In genomic region chr14:103393687-103394626, GRCh38 we compare ENCODE assay signal across 8 cellular contexts. TPM values are rescaled to one million over a fixed set of nuclear protein-coding genes. Genes with fewer than 3 reads are reported as not detected.
DNase-seq lines count a peak whose midpoint lies in the region; ATAC-seq and TF ChIP-seq lines count a peak whose summit lies in the region.

No MANE protein-coding gene starts in this region.

- no peaks in the 10 kb centered on the region for H3K9me3 Mint-ChIP-seq in chondrocyte (ENCODE audit: low read depth)

- peak; percentile 85 for TF ChIP-seq CTCF in chondrocyte (IDR thresholded peaks at IDR 0.05)

- no peak overlapping the region for H2BK5ac ChIP-seq in mesenchymal stem cell (ENCODE audit: low read depth, low read length, poor library complexity, severe bottlenecking)

- H3K36me3 ChIP-seq in mesenchymal stem cell (ENCODE audit: control insufficient read depth in 1 of 2, insufficient read depth in 2 of 2, low read depth in 1 of 2, low read length in 2 of 2): no peaks in the 10 kb centered on the region

- H3K27me3 Mint-ChIP-seq in chondrocyte (ENCODE audit: low read depth): no peaks in the 10 kb centered on the region

- no peak overlapping the region for H3K4me3 Mint-ChIP-seq in chondrocyte (ENCODE audit: unreplicated experiment)

- H3K36me3 Mint-ChIP-seq in chondrocyte (ENCODE audit: low read depth): no peaks in the 10 kb centered on the region

- no peak overlapping the region for H2BK15ac ChIP-seq in mesenchymal stem cell (ENCODE audit: low read depth, poor library complexity, severe bottlenecking)

- H3K27ac ChIP-seq in mesenchymal stem cell (ENCODE audit: low read length, poor library complexity, severe bottlenecking): no peak overlapping the region

- H3K14ac ChIP-seq in mesenchymal stem cell (ENCODE audit: low read length in 2 of 2): no peak overlapping the region

- no peak overlapping the region for H4K8ac ChIP-seq in mesenchymal stem cell (ENCODE audit: low read length)

- peak overlapping the region; percentile 70 for H3K27ac Mint-ChIP-seq in chondrocyte (ENCODE audit: unreplicated experiment)

- H3K9ac ChIP-seq in mesenchymal stem cell (ENCODE audit: low read length): peak overlapping the region; percentile 71

- H3K79me1 ChIP-seq in mesenchymal stem cell (replicated peaks; ENCODE audit: low read length, poor library complexity, severe bottlenecking): no peaks in the 10 kb centered on the region

- peaks cover 8% of the 10 kb centered on the region for H3K4me1 ChIP-seq in mesenchymal stem cell (ENCODE audit: control insufficient read depth, insufficient read depth, low read depth, low read length)

- no peak overlapping the region for H3K4ac ChIP-seq in mesenchymal stem cell (ENCODE audit: low read depth in 1 of 2, low read length in 2 of 2)

- no peaks in the 10 kb centered on the region for H3K27me3 ChIP-seq in mesenchymal stem cell (ENCODE audit: control insufficient read depth in 1 of 2, insufficient read depth in 1 of 2, low read length in 2 of 2)

- peak overlapping the region in 1 of 2 experiments; percentile 19 for H3K4me3 ChIP-seq in mesenchymal stem cell (ENCODE audit: insufficient read depth in 1 of 2, low read depth in 1 of 2, low read length in 2 of 2)

- 75% methylated on average over 8 of the region's 9 CpGs for WGBS in mesenchymal stem cell

- no peak overlapping the region for H3K18ac ChIP-seq in mesenchymal stem cell (ENCODE audit: low read depth in 1 of 2, low read length in 2 of 2)

- no peaks in the 10 kb centered on the region for H3K9me3 ChIP-seq in mesenchymal stem cell (ENCODE audit: control insufficient read depth, low read length)

- peaks cover 60% of the 10 kb centered on the region for H3K4me1 Mint-ChIP-seq in chondrocyte (ENCODE audit: low read depth)

- H2AFZ ChIP-seq in mesenchymal stem cell (ENCODE audit: low read depth, low read length): no peak overlapping the region

- no peak overlapping the region for H3K4me2 ChIP-seq in mesenchymal stem cell (ENCODE audit: low read length, poor library complexity, severe bottlenecking)

- H4K91ac ChIP-seq in mesenchymal stem cell (ENCODE audit: low read length): no peak overlapping the region

- H3K23ac ChIP-seq in mesenchymal stem cell (ENCODE audit: low read length in 2 of 2): no peak overlapping the region

- no peak overlapping the region for H2BK12ac ChIP-seq in mesenchymal stem cell (ENCODE audit: low read length in 2 of 2)

- H2AK5ac ChIP-seq in mesenchymal stem cell (ENCODE audit: low read length, severe bottlenecking): no peak overlapping the region

- ATAC-seq in HG02884 (IDR thresholded peaks at IDR 0.05; ENCODE audit: unreplicated experiment) (no peak), HG03521 (IDR thresholded peaks at IDR 0.05; ENCODE audit: unreplicated experiment) (no peak)

- peak; percentile 25 for DNase-seq in NCI-H510A treated with DMSO at 0.1 percent for 48 hours (lab: John Stamatoyannopoulos, UW)
- DNase-seq in NCI-H510A (lab: John Stamatoyannopoulos, UW): no peak
- peak; percentile 61 for DNase-seq in NCI-H1694 (lab: John Stamatoyannopoulos, UW)
- no peak for DNase-seq in chondrocyte (ENCODE audit: low spot score)
- peak; percentile 61 for DNase-seq in mesenchymal stem cell
- no peak for DNase-seq in NK-92 treated with Interleukin-12 subunit alpha and Interleukin-12 subunit beta, amount 100 ng/mL, for 24 hours (lab: John Stamatoyannopoulos, UW)

- H2BK120ac ChIP-seq in mesenchymal stem cell (ENCODE audit: low read depth, low read length): no peak overlapping the region

RNA-seq across cellular contexts. Expression of gene MARK3, which starts 8.7 kb away (rescaled TPM):
- total RNA-seq in chondrocyte: 65.1 to 73.7 TPM (median 70.8 TPM) in 3 replicates
- polyA plus RNA-seq in mesenchymal stem cell (2013, experiment 1 of 2): 51.9 TPM
- polyA plus RNA-seq in mesenchymal stem cell (2013, experiment 2 of 2): 50.3 TPM

RNA-seq across cellular contexts. Expression of gene EIF5, which starts 59.9 kb away (rescaled TPM):
- total RNA-seq in chondrocyte: 175 to 212 TPM (median 181 TPM) in 3 replicates
- 243 TPM for polyA plus RNA-seq in mesenchymal stem cell (2013, experiment 1 of 2)
- 253 TPM for polyA plus RNA-seq in mesenchymal stem cell (2013, experiment 2 of 2)

Comparison
In these comparisons a context has a peak if more than half of its experiments do, and no peak if none do; other contexts are left out.
1. DNase-seq: peak in NCI-H510A treated with DMSO at 0.1 percent for 48 hours (single experiment), NCI-H1694 (single experiment) and mesenchymal stem cell (single experiment); none in NCI-H510A (single experiment), chondrocyte (single experiment) and NK-92 treated with Interleukin-12 subunit alpha and Interleukin-12 subunit beta, amount 100 ng/mL, for 24 hours (single experiment).